1 cellular context compared by ENCODE assay signal in the genomic region with DNA sequence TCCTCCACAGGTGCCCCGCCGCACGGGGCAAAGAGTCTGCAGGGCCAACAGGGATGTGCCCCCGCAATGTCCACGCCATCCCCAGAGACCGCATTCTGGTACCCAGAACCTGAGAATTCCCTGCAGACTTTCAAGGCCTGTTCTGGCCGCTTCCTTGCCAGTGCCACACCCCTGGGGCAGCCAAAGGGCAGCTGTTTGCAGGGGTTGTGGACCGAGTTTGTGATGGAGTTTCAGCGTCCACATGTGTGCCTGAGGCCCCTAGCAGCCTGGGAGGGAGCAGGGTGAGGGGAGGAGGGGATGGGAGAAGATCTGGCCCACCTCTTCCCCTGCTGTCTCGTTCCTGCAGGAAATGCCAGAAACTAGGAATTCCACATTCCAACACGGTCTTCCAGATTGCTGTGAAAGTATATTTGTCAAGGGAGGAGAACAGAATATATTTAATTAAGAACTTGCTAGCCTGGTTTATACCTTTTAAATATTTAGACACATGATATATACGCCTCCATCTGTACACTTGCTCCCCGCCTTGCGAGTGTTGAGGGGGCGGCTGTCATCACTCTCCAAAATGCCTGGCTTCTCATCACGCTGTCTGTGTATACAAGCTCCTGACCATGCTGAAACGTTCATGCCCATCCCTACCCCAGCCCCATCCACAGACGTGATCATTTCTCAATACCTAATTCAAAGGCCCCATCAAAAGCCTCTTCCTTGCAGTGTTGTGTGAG.
TF ChIP-seq lines count a peak whose summit lies in the region.

No MANE protein-coding gene starts in this region.

TF ChIP-seq in SK-N-SH, 30 proteins besides CTCF, POLR2A, EP300 and RAD21 (continued from another document):
- TF ChIP-seq, protein P1, sequence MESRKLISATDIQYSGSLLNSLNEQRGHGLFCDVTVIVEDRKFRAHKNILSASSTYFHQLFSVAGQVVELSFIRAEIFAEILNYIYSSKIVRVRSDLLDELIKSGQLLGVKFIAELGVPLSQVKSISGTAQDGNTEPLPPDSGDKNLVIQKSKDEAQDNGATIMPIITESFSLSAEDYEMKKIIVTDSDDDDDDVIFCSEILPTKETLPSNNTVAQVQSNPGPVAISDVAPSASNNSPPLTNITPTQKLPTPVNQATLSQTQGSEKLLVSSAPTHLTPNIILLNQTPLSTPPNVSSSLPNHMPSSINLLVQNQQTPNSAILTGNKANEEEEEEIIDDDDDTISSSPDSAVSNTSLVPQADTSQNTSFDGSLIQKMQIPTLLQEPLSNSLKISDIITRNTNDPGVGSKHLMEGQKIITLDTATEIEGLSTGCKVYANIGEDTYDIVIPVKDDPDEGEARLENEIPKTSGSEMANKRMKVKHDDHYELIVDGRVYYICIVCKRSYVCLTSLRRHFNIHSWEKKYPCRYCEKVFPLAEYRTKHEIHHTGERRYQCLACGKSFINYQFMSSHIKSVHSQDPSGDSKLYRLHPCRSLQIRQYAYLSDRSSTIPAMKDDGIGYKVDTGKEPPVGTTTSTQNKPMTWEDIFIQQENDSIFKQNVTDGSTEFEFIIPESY (IDR thresholded peaks at IDR 0.05; ENCODE audit: borderline replicate concordance, low read depth) = no peak
- TF ChIP-seq MEF2A (IDR thresholded peaks at IDR 0.05; ENCODE audit: borderline replicate concordance, low read depth) (no peak), NRF1 (IDR thresholded peaks at IDR 0.05; ENCODE audit: low read depth, low read length) (no peak), ELF1 (IDR thresholded peaks at IDR 0.05) (no peak), TEAD4 (IDR thresholded peaks at IDR 0.05; ENCODE audit: borderline replicate concordance, insufficient read depth) (no peak), SMC3 (IDR thresholded peaks at IDR 0.05; ENCODE audit: low read depth, low read length) (no peak), RFX5 (IDR thresholded peaks at IDR 0.05; ENCODE audit: low read length) (no peak)
TF ChIP-seq in SK-N-SH: peak in this region for 0.
